8 cellular contexts compared by ENCODE assay signal in the genomic region with DNA sequence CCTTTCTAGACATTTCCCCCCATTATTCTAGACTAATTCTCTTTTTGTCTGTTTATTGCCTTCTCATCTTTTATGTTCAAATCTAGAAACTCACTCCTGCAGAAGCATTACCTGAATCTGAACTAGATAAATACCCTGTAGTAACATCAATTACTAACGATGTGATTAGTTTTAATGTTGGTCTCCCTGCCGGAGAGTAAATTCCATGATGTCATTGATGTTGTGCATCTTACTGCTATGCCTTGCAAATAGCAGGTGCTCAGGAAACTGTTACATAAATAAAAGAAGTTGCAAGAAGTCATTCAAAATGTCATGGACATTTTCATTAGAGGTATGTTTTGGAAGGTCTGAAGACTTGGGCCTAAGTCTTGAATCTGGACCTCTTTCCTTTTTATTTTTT. TPM values are rescaled to one million over a fixed set of nuclear protein-coding genes. Genes with fewer than 3 reads are reported as not detected.
"Had no signal": no experiment of that assay in that cellular context is flagged by ENCODE, and none has a peak within 500 bp of the region (broad histone marks: within the 10 kb centered on the region; RNA-seq: fewer than 3 reads in every experiment).

No MANE protein-coding gene starts in this region.

- H3K4me1 Mint-ChIP-seq: GM23338, H9 had no signal

- H3K9me3 Mint-ChIP-seq: GM23338, H9 had no signal

- FAIRE-seq: H1, K562 had no signal

- H3K27ac Mint-ChIP-seq: GM23338, H9 had no signal

- H2AFZ ChIP-seq: GM23338 had no signal

- ATAC-seq: GM23338, K562 had no signal

- H3K4me2 ChIP-seq: GM23338 had no signal

- H3K4me3 ChIP-seq: GM23338, K562 had no signal

- DNase-seq: H9, HCEC 1CT, IMR-90, KG1 had no signal

- H3K4me3 Mint-ChIP-seq: GM23338, H9 had no signal

RNA-seq across cellular contexts. Expression of a gene that starts 23.0 kb away (rescaled TPM):
- total RNA-seq: GM23338, H1, H9, HT-29, IMR-90 had no signal
- polyA plus RNA-seq: GM23338, H1, IMR-90 had no signal
